8 cellular contexts compared by ENCODE assay signal in the genomic region with DNA sequence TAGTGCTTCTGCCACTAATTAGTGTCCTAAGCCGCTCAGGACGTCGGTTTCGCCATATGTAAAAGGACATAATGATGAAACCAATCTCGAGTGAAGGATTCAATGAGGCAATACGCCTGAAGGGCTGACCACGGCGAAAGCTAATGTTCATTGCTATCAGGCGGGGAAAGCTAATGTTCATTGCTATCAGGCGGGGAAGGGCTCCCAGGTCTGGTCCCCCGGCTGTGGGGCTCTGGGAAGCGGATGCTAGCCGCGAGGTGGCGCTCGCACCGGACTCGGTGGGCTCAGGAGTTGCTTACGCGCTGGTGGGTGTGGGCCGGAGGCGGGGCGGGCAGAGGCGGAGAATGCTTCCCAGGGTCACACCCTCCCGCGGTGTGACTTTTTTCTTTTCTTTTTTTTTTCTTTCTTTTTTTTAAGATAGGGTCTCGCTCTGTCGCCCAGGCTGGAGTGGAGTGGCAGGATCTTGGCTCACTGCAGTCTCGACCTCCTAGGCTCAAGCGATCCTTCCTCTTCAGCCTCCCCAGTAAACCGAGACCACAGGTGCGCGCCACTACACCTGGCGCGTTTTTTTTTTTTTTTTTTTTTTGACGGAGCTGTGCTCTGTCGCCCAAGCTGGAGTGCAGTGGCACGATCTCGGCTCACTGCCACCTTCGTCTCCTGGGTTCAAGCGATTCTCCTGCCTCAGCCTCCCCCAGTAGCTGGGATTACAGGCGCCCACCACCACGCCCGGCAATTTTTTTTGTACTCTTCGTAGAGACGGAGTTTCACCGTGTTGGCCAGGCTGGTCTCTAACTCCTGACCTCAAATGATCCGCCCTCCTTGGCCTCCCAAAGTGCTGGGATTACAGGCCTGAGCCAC. TPM values are rescaled to one million over a fixed set of nuclear protein-coding genes. Genes with fewer than 3 reads are reported as not detected.
DNase-seq lines count a peak whose midpoint lies in the region; ATAC-seq and TF ChIP-seq lines count a peak whose summit lies in the region.

No MANE protein-coding gene starts in this region.

- H3K36me3 ChIP-seq in BJ (ENCODE audit: control insufficient read depth, insufficient read depth, low read length): no peaks in the 10 kb centered on the region
- H3K36me3 ChIP-seq in adipocyte (ENCODE audit: control insufficient read depth, insufficient read depth, low read length, severe bottlenecking): no peaks in the 10 kb centered on the region
- H3K36me3 ChIP-seq in heart right ventricle: no peaks in the 10 kb centered on the region
- H3K36me3 ChIP-seq in rectal smooth muscle tissue (ENCODE audit: control insufficient read depth, insufficient read depth, low read length): no peaks in the 10 kb centered on the region
- H3K36me3 ChIP-seq in uterus: no peaks in the 10 kb centered on the region

- no peak for TF ChIP-seq POLR2A in uterus (IDR thresholded peaks at IDR 0.05)

- H3K9ac ChIP-seq in adipocyte (ENCODE audit: low read length) (peak overlapping the region; percentile 73), rectal smooth muscle tissue (ENCODE audit: low read length) (no peak overlapping the region)

- CTCF ChIA-PET in BJ (lab: Yijun Ruan, JAX): interaction anchor here (0.7 to 10.8 kb wide), 26 partner anchors 8 to 264 kb away, joined by 3 to 298 read pairs (median 5); partner anchors contain the start of genes INSRR, ISG20L2, LRRC71 and METTL25B

- H3K27ac ChIP-seq in heart right ventricle: peak overlapping the region; percentile 9 to 98 (median 93)
- no peak overlapping the region for H3K27ac ChIP-seq in rectal smooth muscle tissue (ENCODE audit: low read depth, low read length)
- peak overlapping the region; percentile 90 to 97 for H3K27ac ChIP-seq in uterus

- H3K4me1 ChIP-seq in adipocyte (ENCODE audit: control insufficient read depth, insufficient read depth, low read length) (peaks cover 49% of the 10 kb centered on the region), heart right ventricle (peaks cover 12 to 56% (median 45%) of the 10 kb centered on the region in 9 donors), rectal smooth muscle tissue (ENCODE audit: control insufficient read depth, insufficient read depth, low read length) (no peaks in the 10 kb centered on the region), uterus (peaks cover 0 to 12% of the 10 kb centered on the region in 2 donors)

- H3K27me3 ChIP-seq in BJ (ENCODE audit: control insufficient read depth, insufficient read depth, low read length) (peaks cover 2% of the 10 kb centered on the region; the same call in 1 of the 2 replicates), adipocyte (replicated peaks; ENCODE audit: control insufficient read depth, insufficient read depth, low read length) (peaks cover 4% of the 10 kb centered on the region), heart right ventricle (peaks cover 0 to 43% (median 9%) of the 10 kb centered on the region in 7 donors), rectal smooth muscle tissue (ENCODE audit: control insufficient read depth, insufficient read depth, low read length) (peaks cover 10% of the 10 kb centered on the region), uterus (peaks cover 0 to 4% of the 10 kb centered on the region in 2 donors)

- TF ChIP-seq CTCF in BJ (IDR thresholded peaks at IDR 0.05; ENCODE audit: insufficient read depth, low read depth, low read length) (peak; percentile 91), heart right ventricle (IDR thresholded peaks at IDR 0.05) (peak; percentile 82 to 98 (median 89)), uterus (IDR thresholded peaks at IDR 0.05) (peak; percentile 81 to 91 (median 88))

- 3 to 6% methylated on average over 46 to 48 of the region's 48 CpGs for WGBS in heart right ventricle, 2 donors

- H3K4me3 ChIP-seq in BJ (ENCODE audit: low read depth, low read length) (peak overlapping the region; percentile 16), adipocyte (ENCODE audit: low read length) (peak overlapping the region; percentile 49), heart right ventricle (peak overlapping the region; percentile 10 to 82 (median 68)), rectal smooth muscle tissue (ENCODE audit: low read length) (peak overlapping the region; percentile 47), uterus (peak overlapping the region in 1 of 2 donors; percentile 43)

- POLR2A ChIA-PET in BJ (lab: Charles Lee): interaction anchor here (0.5 kb wide), 1 partner anchor 1118 kb away, joined by 10 read pairs; no protein-coding TSS in a partner anchor

- intact Hi-C loops in heart right ventricle (cut with DNase I): loop anchor here in 6 of 10 donors (1.0 to 10.0 kb wide), 8 partner anchors 26 to 390 kb away; partner anchors contain the start of genes LRRC71 (in 4 of the 6), ISG20L2 (in 2 of the 6), METTL25B (in 2 of the 6) and MEF2D (in 1 of the 6)
- intact Hi-C loops in uterus (cut with DNase I; ENCODE audit: low total_unique reads): no loop called here

- H3K9me3 ChIP-seq in adipocyte (ENCODE audit: control insufficient read depth, low read length) (no peaks in the 10 kb centered on the region), heart right ventricle (no peaks in the 10 kb centered on the region), uterus (no peaks in the 10 kb centered on the region)

- peak; percentile 75 for ATAC-seq in GM21619 (IDR thresholded peaks at IDR 0.05; ENCODE audit: unreplicated experiment)
- peak; percentile 84 to 91 (median 88) for ATAC-seq in heart right ventricle

- DNase-seq in BJ (ENCODE audit: low read depth): no peak
- DNase-seq in NCI-H1105 (lab: John Stamatoyannopoulos, UW): peak; percentile 66
- peak; percentile 66 to 80 (median 76) for DNase-seq in T-helper 1 cell
- peak; percentile 97 for DNase-seq in adipocyte (ENCODE audit: low read depth)
- DNase-seq in heart right ventricle: peak; percentile 94 to 95
- DNase-seq in uterus: peak; percentile 93

RNA-seq across cellular contexts. Expression of gene PEAR1, which starts 1.1 kb away (rescaled TPM):
- polyA plus RNA-seq in BJ (2011; rRNA removed): 25.0 and 50.4 TPM in 2 replicates
- 15.8 and 21.9 TPM in 2 replicates for polyA minus RNA-seq in BJ (2011; rRNA and poly(A)+ RNA removed)
- total RNA-seq in heart right ventricle: 10 to 100 TPM in 2 of 10 donors, 1 to 10 TPM in 8; 3.8 to 12.4 (median 7.1) TPM
- polyA plus RNA-seq in heart right ventricle: 10 to 100 TPM in 1 of 2 donors, 1 to 10 TPM in 1; 6.2 to 13.7 TPM
- 10 to 100 TPM in 3 of 4 donors, 1 to 10 TPM in 1; 7.4 to 41.8 (median 17.9) TPM for total RNA-seq in uterus

RNA-seq across cellular contexts. Expression of gene LRRC71, which starts 28.0 kb away (rescaled TPM):
- polyA plus RNA-seq in BJ (2011; rRNA removed) (0.75 and 1.2 TPM in 2 replicates), heart right ventricle (under 1 TPM; 0.06 to 0.51 TPM)
- polyA minus RNA-seq in BJ (2011; rRNA and poly(A)+ RNA removed): 0.66 and 0.72 TPM in 2 replicates
- total RNA-seq in heart right ventricle (under 1 TPM in 3 of 10 donors, not detected in 7; 0.15 to 0.38 (median 0.35) TPM), uterus (1 to 10 TPM in 1 of 4 donors, under 1 TPM in 2, not detected in 1; 0.48 to 3.8 (median 0.91) TPM)

RNA-seq across cellular contexts. Expression of gene NTRK1, which starts 31.8 kb away (rescaled TPM):
- polyA plus RNA-seq in BJ (2011; rRNA removed) (0.02 TPM in 1 of 2 replicates, not detected in the other), heart right ventricle (1 to 10 TPM in 1 of 2 donors, under 1 TPM in 1; 0.28 to 1.5 TPM)
- polyA minus RNA-seq in BJ (2011; rRNA and poly(A)+ RNA removed): not detected in 2 replicates
- total RNA-seq in heart right ventricle (1 to 10 TPM in 4 of 10 donors, under 1 TPM in 6; 0.15 to 3.7 (median 0.69) TPM), uterus (10 to 100 TPM in 1 of 4 donors, 1 to 10 TPM in 1, under 1 TPM in 2; 0.35 to 19.2 (median 3.6) TPM)

RNA-seq across cellular contexts. Expression of gene INSRR, which starts 33.5 kb away (rescaled TPM):
- not detected in 2 replicates for polyA plus RNA-seq in BJ (2011; rRNA removed)
- not detected in 2 replicates for polyA minus RNA-seq in BJ (2011; rRNA and poly(A)+ RNA removed)
- under 1 TPM; 0.04 to 0.20 (median 0.07) TPM for total RNA-seq in heart right ventricle
- under 1 TPM; 0.01 to 0.80 TPM for polyA plus RNA-seq in heart right ventricle
- 1 to 10 TPM in 1 of 4 donors, not detected in 3; 1.2 TPM for total RNA-seq in uterus
